ENCODE assay signal across 14 cellular contexts in the genomic region with DNA sequence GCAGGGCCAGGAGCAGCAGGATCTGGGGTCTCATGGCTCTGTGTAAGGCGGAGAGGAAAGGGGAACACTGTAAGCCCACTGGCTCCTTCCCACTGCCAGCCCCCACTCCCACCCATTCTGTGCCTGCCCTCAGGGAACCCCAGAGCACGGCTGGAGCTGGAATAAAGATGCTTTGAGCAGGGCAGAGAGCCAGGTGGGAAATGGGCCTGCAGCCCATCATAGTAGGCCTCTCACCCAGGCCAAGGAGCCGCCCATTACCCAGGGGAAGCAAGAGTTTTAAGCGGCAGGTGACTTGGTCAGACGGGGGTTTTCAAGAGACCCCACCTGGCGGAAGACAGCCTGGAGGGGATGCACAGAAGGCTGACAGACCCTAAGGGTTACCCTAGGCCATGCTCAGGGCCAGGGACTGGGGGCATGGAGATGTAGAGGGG. TPM values are rescaled to one million over a fixed set of nuclear protein-coding genes. Genes with fewer than 3 reads are reported as not detected.
A peak's percentile ranks its signal among the peaks of the same experiment; 100 is the strongest.
DNase-seq lines count a peak whose midpoint lies in the region; ATAC-seq and TF ChIP-seq lines count a peak whose summit lies in the region.
"Had no signal": no experiment of that assay in that cellular context is flagged by ENCODE, and none has a peak within 500 bp of the region (broad histone marks: within the 10 kb centered on the region; RNA-seq: fewer than 3 reads in every experiment).

No MANE protein-coding gene starts in this region.

- no peak for TF ChIP-seq POLR2A in breast epithelium (IDR thresholded peaks at IDR 0.05)

- no peaks in the 10 kb centered on the region for H3K79me2 ChIP-seq in mammary epithelial cell (ENCODE audit: insufficient read depth, low read length)

- WGBS in mammary epithelial cell (ENCODE audit: low coverage, missing lambda C conversion rate): 56% methylated on average over 5 of the region's 6 CpGs

- TF ChIP-seq CTCF in breast epithelium (IDR thresholded peaks at IDR 0.05) (no peak), mammary epithelial cell (conservative IDR thresholded peaks at IDR 0.05 in 1 of 2, IDR thresholded peaks at IDR 0.05 in 1 of 2; ENCODE audit: extremely low read depth in 1 of 2, insufficient read depth in 1 of 2, low read depth in 1 of 2, low read length in 2 of 2) (no peak), upper lobe of right lung (IDR thresholded peaks at IDR 0.05) (no peak)

- no peaks in the 10 kb centered on the region for H4K20me1 ChIP-seq in mammary epithelial cell (ENCODE audit: insufficient read depth, low read length)

- H3K4me3 Mint-ChIP-seq in effector memory CD8-positive, alpha-beta T cell: peak overlapping the region in 1 of 2 donors; percentile 24
- peak overlapping the region in 2 of 8 donors; percentile 36 to 55 for H3K4me3 Mint-ChIP-seq in naive B cell

- peaks cover 6% of the 10 kb centered on the region for H3K36me3 Mint-ChIP-seq in effector memory CD8-positive, alpha-beta T cell (ENCODE audit: insufficient read depth)
- no peaks in the 10 kb centered on the region for H3K36me3 Mint-ChIP-seq in naive B cell

- H3K9me3 Mint-ChIP-seq in effector memory CD8-positive, alpha-beta T cell: no peaks in the 10 kb centered on the region
- H3K9me3 Mint-ChIP-seq in naive B cell: no peaks in the 10 kb centered on the region
- H3K9me3 Mint-ChIP-seq: mesothelial cell of epicardium had no signal

- peak overlapping the region; percentile 84 to 90 for H3K27ac Mint-ChIP-seq in effector memory CD8-positive, alpha-beta T cell
- H3K27ac Mint-ChIP-seq in naive B cell: peak overlapping the region in 4 of 6 donors; percentile 22 to 80 (median 50)

- H2AFZ ChIP-seq in mammary epithelial cell (ENCODE audit: low read depth, low read length): no peak overlapping the region

- BruUV-seq in mammary epithelial cell (replicated peaks; lab: Mats Ljungman, UMichigan): no TSS peak

- H3K4me1 Mint-ChIP-seq in effector memory CD8-positive, alpha-beta T cell (ENCODE audit: low read depth in 2 of 2): peaks cover 18 to 24% of the 10 kb centered on the region in 2 donors
- H3K4me1 Mint-ChIP-seq in naive B cell: peaks cover 62 to 70% (median 69%) of the 10 kb centered on the region in 3 donors

- dilution Hi-C loops in mammary epithelial cell (cut with HindIII; ENCODE audit: low sequenced_read_pairs): no loop called here

- no peaks in the 10 kb centered on the region for H3K9me3 ChIP-seq in breast epithelium
- H3K9me3 ChIP-seq in mammary epithelial cell (replicated peaks; ENCODE audit: insufficient read depth, low read length): no peaks in the 10 kb centered on the region
- no peaks in the 10 kb centered on the region for H3K9me3 ChIP-seq in upper lobe of right lung
- H3K9me3 ChIP-seq in SJCRH30 (replicated peaks): no peaks in the 10 kb centered on the region

- intact Hi-C loops in breast epithelium (cut with DNase I; ENCODE audit: low total_unique reads): no loop called here
- intact Hi-C loops in mammary epithelial cell (cut with micrococcal nuclease): no loop called here
- intact Hi-C loops in upper lobe of right lung (cut with DNase I): loop anchor here (10.0 kb wide), 1 partner anchor 51 kb away; no protein-coding TSS in a partner anchor

- CTCF ChIA-PET in mammary epithelial cell (lab: Charles Lee; ENCODE audit: low non-redundant PET): no interaction called here

- H3K4me3 ChIP-seq in breast epithelium (peak overlapping the region in 2 of 3 donors; percentile 77 to 82), mammary epithelial cell (replicated peaks in 1 of 3; ENCODE audit: insufficient read depth in 1 of 3, low read depth in 2 of 3, low read length in 3 of 3) (no peak overlapping the region), upper lobe of right lung (peak overlapping the region; percentile 16), SJCRH30 (no peak overlapping the region)

- H3K27me3 ChIP-seq in breast epithelium: peaks cover 0 to 8% of the 10 kb centered on the region in 2 donors
- H3K27me3 ChIP-seq in mammary epithelial cell (ENCODE audit: insufficient read depth, low read length): peaks cover 5% of the 10 kb centered on the region
- H3K27me3 ChIP-seq in upper lobe of right lung: peaks cover 13% of the 10 kb centered on the region
- no peaks in the 10 kb centered on the region for H3K27me3 ChIP-seq in SJCRH30

- DNase-seq in breast epithelium (ENCODE audit: low spot score in 2 of 2): peak in 1 of 2 donors; percentile 39
- DNase-seq in mammary epithelial cell: no peak
- no peak for DNase-seq in effector memory CD8-positive, alpha-beta T cell
- no peak for DNase-seq in naive B cell
- DNase-seq in upper lobe of right lung: peak; percentile 42
- no peak for DNase-seq in SJCRH30
- no peak for DNase-seq in occipital lobe (lab: John Stamatoyannopoulos, UW)
- DNase-seq: activated T-cell treated with anti-CD3 and anti-CD28 coated beads, Interleukin-2, amount 50 U/mL, for 48 hours; NCI-H1048; NCI-H510A had no signal

- H3K36me3 ChIP-seq in breast epithelium (no peaks in the 10 kb centered on the region), mammary epithelial cell (ENCODE audit: insufficient read depth, low read length) (no peaks in the 10 kb centered on the region), upper lobe of right lung (no peaks in the 10 kb centered on the region), SJCRH30 (no peaks in the 10 kb centered on the region)

- in situ Hi-C loops in mammary epithelial cell (cut with MboI; ENCODE audit: low sequenced_read_pairs in 2 of 2): no loop called here

- peak overlapping the region in 1 of 2 donors; percentile 68 for H3K27ac ChIP-seq in breast epithelium
- H3K27ac ChIP-seq in mammary epithelial cell (ENCODE audit: insufficient read depth, low read depth, low read length): no peak overlapping the region
- H3K27ac ChIP-seq in upper lobe of right lung: peak overlapping the region; percentile 24
- H3K27ac ChIP-seq in SJCRH30: no peak overlapping the region
- H3K27ac ChIP-seq: RWPE1 had no signal

- no peaks in the 10 kb centered on the region for H3K27me3 Mint-ChIP-seq in effector memory CD8-positive, alpha-beta T cell
- peaks cover 24 to 66% (median 65%) of the 10 kb centered on the region in 3 donors for H3K27me3 Mint-ChIP-seq in naive B cell

- no peak for ATAC-seq in effector memory CD8-positive, alpha-beta T cell (replicated peaks)
- no peak for ATAC-seq in naive B cell (ENCODE audit: low read depth in 2 of 2)
- no peak for ATAC-seq in upper lobe of right lung
- ATAC-seq in GM21528 (IDR thresholded peaks at IDR 0.05; ENCODE audit: low FRiP score, unreplicated experiment): no peak
- ATAC-seq: HCT116 had no signal

- H3K4me2 ChIP-seq in mammary epithelial cell (ENCODE audit: insufficient read depth, low read depth, low read length): no peak overlapping the region

- no peak overlapping the region for H3K9ac ChIP-seq in mammary epithelial cell (ENCODE audit: insufficient read depth, low read length)

- peaks cover 0 to 7% of the 10 kb centered on the region in 2 donors for H3K4me1 ChIP-seq in breast epithelium
- no peaks in the 10 kb centered on the region for H3K4me1 ChIP-seq in mammary epithelial cell (ENCODE audit: insufficient read depth, low read length)
- H3K4me1 ChIP-seq in upper lobe of right lung: peaks cover 28% of the 10 kb centered on the region
- H3K4me1 ChIP-seq in SJCRH30: peaks cover 18% of the 10 kb centered on the region

RNA-seq across cellular contexts. Expression of a gene that starts 4.6 kb away (rescaled TPM):
- total RNA-seq in breast epithelium (10 to 100 TPM in 2 of 3 donors, 1 to 10 TPM in 1; 7.5 to 56.0 (median 42.6) TPM), mammary epithelial cell (under 1 TPM in 1 of 2 donors, not detected in 1; under 0.01 TPM), upper lobe of right lung (111 TPM), occipital lobe (1.1 TPM)
- polyA plus RNA-seq in mammary epithelial cell (not detected), naive B cell (ENCODE audit: low read depth in 6 of 6) (1 to 10 TPM in 1 of 6 donors, under 1 TPM in 1, not detected in 4; 0.13 to 1.9 TPM)
- polyA minus RNA-seq in mammary epithelial cell: not detected
- total RNA-seq in SJCRH30 (2014; rRNA removed; shearing (Covaris generic)): 0.15 and 0.30 TPM in 2 replicates

Comparison
In these comparisons a context has a peak if more than half of its experiments do, and no peak if none do; other contexts are left out.
1. H3K4me3 ChIP-seq: peak in breast epithelium (2 of 3) and upper lobe of right lung (single experiment); none in mammary epithelial cell (0 of 3) and SJCRH30 (single experiment).